1 cellular context compared by ENCODE assay signal in genomic region chr16:24731722-24732419, GRCh38.
TF ChIP-seq lines count a peak whose summit lies in the region.

No MANE protein-coding gene starts in this region.

TF ChIP-seq in HepG2, 621 proteins besides CTCF, POLR2A, EP300 and RAD21 (continued from another document and continues in another):
- TF ChIP-seq ZNF646 (CRISPR knock-in tag; IDR thresholded peaks at IDR 0.05), result no peak
- no peak for TF ChIP-seq ZNF451 (CRISPR knock-in tag; IDR thresholded peaks at IDR 0.05)
- peak; percentile 53; the same call in 1 of the 2 replicates for TF ChIP-seq FOXO1 (CRISPR knock-in tag; IDR thresholded peaks at IDR 0.05)
- no peak for TF ChIP-seq U2AF1 (optimal IDR thresholded peaks at IDR 0.05; ENCODE audit: low read depth, low read length)
- TF ChIP-seq, protein P1, sequence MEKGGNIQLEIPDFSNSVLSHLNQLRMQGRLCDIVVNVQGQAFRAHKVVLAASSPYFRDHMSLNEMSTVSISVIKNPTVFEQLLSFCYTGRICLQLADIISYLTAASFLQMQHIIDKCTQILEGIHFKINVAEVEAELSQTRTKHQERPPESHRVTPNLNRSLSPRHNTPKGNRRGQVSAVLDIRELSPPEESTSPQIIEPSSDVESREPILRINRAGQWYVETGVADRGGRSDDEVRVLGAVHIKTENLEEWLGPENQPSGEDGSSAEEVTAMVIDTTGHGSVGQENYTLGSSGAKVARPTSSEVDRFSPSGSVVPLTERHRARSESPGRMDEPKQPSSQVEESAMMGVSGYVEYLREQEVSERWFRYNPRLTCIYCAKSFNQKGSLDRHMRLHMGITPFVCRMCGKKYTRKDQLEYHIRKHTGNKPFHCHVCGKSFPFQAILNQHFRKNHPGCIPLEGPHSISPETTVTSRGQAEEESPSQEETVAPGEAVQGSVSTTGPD (CRISPR knock-in tag; IDR thresholded peaks at IDR 0.05), result no peak
- TF ChIP-seq ZNF512 (CRISPR knock-in tag; IDR thresholded peaks at IDR 0.05), result no peak
- no peak for TF ChIP-seq TOPORS (CRISPR knock-in tag; IDR thresholded peaks at IDR 0.05)
- TF ChIP-seq GATAD1 (CRISPR knock-in tag; IDR thresholded peaks at IDR 0.05), result 0 out of 2 replicates have a peak, but pooled peaks have one; percentile 25
- no peak for TF ChIP-seq ZNF256 (CRISPR knock-in tag; conservative IDR thresholded peaks at IDR 0.05)
- TF ChIP-seq ZFY (CRISPR knock-in tag; IDR thresholded peaks at IDR 0.05), result peak; percentile 38; the same call in 1 of the 2 replicates
- no peak for TF ChIP-seq ZNF446 (CRISPR knock-in tag; IDR thresholded peaks at IDR 0.05)
- no peak for TF ChIP-seq ZNF747 (CRISPR knock-in tag; IDR thresholded peaks at IDR 0.05; ENCODE audit: borderline replicate concordance)
- TF ChIP-seq RAD51 (IDR thresholded peaks at IDR 0.05; ENCODE audit: borderline replicate concordance), result no peak
- TF ChIP-seq SRSF9 (IDR thresholded peaks at IDR 0.05; ENCODE audit: borderline replicate concordance, insufficient read depth, low read depth, low read length, poor library complexity, severe bottlenecking), result no peak
- TF ChIP-seq PATZ1 (CRISPR knock-in tag; IDR thresholded peaks at IDR 0.05), result no peak
- TF ChIP-seq THAP11 (CRISPR knock-in tag; IDR thresholded peaks at IDR 0.05), result no peak; the same call in 1 of the 2 replicates
- no peak for TF ChIP-seq ZNF569 (CRISPR knock-in tag; IDR thresholded peaks at IDR 0.05; ENCODE audit: borderline replicate concordance)
- TF ChIP-seq ZSCAN31 (CRISPR knock-in tag; IDR thresholded peaks at IDR 0.05; ENCODE audit: low read depth), result no peak
- TF ChIP-seq RNF2 (conservative IDR thresholded peaks at IDR 0.05; ENCODE audit: low read depth), result no peak
- peak; percentile 44; the same call in 1 of the 2 replicates for TF ChIP-seq ZFP36L1 (CRISPR knock-in tag; IDR thresholded peaks at IDR 0.05)
- TF ChIP-seq, protein P2, sequence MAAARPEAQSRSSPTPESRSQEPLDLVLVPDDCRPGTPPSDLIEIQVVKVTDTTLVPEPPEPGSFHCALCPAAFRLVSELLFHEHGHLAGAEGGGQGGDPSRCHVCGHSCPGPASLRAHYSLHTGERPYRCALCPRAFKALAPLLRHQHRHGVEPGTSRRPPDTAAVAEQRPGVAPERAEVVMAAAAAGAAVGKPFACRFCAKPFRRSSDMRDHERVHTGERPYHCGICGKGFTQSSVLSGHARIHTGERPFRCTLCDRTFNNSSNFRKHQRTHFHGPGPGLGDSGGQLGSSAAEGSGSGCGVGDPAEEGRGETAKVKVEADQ (CRISPR knock-in tag; IDR thresholded peaks at IDR 0.05; ENCODE audit: borderline replicate concordance), result no peak
- no peak for TF ChIP-seq SRSF4 (IDR thresholded peaks at IDR 0.05; ENCODE audit: low read depth, low read length, poor library complexity, severe bottlenecking)
- TF ChIP-seq ZKSCAN8 (CRISPR knock-in tag; IDR thresholded peaks at IDR 0.05; ENCODE audit: borderline replicate concordance), result no peak; the same call in 1 of the 2 replicates
- no peak for TF ChIP-seq TEAD2 (CRISPR knock-in tag; IDR thresholded peaks at IDR 0.05)
- no peak for TF ChIP-seq ZZZ3 (CRISPR knock-in tag; IDR thresholded peaks at IDR 0.05; ENCODE audit: borderline replicate concordance)
- no peak for TF ChIP-seq ZNF251 (CRISPR knock-in tag; IDR thresholded peaks at IDR 0.05)
- TF ChIP-seq, protein P3, sequence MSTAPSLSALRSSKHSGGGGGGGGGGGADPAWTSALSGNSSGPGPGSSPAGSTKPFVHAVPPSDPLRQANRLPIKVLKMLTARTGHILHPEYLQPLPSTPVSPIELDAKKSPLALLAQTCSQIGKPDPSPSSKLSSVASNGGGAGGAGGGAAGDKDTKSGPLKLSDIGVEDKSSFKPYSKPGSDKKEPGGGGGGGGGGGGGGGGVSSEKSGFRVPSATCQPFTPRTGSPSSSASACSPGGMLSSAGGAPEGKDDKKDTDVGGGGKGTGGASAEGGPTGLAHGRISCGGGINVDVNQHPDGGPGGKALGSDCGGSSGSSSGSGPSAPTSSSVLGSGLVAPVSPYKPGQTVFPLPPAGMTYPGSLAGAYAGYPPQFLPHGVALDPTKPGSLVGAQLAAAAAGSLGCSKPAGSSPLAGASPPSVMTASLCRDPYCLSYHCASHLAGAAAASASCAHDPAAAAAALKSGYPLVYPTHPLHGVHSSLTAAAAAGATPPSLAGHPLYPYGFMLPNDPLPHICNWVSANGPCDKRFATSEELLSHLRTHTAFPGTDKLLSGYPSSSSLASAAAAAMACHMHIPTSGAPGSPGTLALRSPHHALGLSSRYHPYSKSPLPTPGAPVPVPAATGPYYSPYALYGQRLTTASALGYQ (CRISPR knock-in tag; IDR thresholded peaks at IDR 0.05), result peak; percentile 26; the same call in 1 of the 2 replicates
- TF ChIP-seq MIER3 (CRISPR knock-in tag; IDR thresholded peaks at IDR 0.05; ENCODE audit: borderline replicate concordance), result 0 out of 2 replicates have a peak, but pooled peaks have one; percentile 18
- no peak for TF ChIP-seq ATF3 (CRISPR knock-in tag; IDR thresholded peaks at IDR 0.05)
- TF ChIP-seq, protein P4, sequence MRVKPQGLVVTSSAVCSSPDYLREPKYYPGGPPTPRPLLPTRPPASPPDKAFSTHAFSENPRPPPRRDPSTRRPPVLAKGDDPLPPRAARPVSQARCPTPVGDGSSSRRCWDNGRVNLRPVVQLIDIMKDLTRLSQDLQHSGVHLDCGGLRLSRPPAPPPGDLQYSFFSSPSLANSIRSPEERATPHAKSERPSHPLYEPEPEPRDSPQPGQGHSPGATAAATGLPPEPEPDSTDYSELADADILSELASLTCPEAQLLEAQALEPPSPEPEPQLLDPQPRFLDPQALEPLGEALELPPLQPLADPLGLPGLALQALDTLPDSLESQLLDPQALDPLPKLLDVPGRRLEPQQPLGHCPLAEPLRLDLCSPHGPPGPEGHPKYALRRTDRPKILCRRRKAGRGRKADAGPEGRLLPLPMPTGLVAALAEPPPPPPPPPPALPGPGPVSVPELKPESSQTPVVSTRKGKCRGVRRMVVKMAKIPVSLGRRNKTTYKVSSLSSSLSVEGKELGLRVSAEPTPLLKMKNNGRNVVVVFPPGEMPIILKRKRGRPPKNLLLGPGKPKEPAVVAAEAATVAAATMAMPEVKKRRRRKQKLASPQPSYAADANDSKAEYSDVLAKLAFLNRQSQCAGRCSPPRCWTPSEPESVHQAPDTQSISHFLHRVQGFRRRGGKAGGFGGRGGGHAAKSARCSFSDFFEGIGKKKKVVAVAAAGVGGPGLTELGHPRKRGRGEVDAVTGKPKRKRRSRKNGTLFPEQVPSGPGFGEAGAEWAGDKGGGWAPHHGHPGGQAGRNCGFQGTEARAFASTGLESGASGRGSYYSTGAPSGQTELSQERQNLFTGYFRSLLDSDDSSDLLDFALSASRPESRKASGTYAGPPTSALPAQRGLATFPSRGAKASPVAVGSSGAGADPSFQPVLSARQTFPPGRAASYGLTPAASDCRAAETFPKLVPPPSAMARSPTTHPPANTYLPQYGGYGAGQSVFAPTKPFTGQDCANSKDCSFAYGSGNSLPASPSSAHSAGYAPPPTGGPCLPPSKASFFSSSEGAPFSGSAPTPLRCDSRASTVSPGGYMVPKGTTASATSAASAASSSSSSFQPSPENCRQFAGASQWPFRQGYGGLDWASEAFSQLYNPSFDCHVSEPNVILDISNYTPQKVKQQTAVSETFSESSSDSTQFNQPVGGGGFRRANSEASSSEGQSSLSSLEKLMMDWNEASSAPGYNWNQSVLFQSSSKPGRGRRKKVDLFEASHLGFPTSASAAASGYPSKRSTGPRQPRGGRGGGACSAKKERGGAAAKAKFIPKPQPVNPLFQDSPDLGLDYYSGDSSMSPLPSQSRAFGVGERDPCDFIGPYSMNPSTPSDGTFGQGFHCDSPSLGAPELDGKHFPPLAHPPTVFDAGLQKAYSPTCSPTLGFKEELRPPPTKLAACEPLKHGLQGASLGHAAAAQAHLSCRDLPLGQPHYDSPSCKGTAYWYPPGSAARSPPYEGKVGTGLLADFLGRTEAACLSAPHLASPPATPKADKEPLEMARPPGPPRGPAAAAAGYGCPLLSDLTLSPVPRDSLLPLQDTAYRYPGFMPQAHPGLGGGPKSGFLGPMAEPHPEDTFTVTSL (CRISPR knock-in tag; IDR thresholded peaks at IDR 0.05; ENCODE audit: borderline replicate concordance), result peak; percentile 68
- TF ChIP-seq ZNF253 (CRISPR knock-in tag; IDR thresholded peaks at IDR 0.05; ENCODE audit: borderline replicate concordance), result no peak
- no peak for TF ChIP-seq GATA4 (IDR thresholded peaks at IDR 0.05; ENCODE audit: borderline replicate concordance, low read depth)
- no peak for TF ChIP-seq TBX3 (IDR thresholded peaks at IDR 0.05; ENCODE audit: borderline replicate concordance)
- TF ChIP-seq KLF11 (CRISPR knock-in tag; IDR thresholded peaks at IDR 0.05), result no peak
- TF ChIP-seq ZNF180 (CRISPR knock-in tag; IDR thresholded peaks at IDR 0.05; ENCODE audit: borderline replicate concordance, low read depth), result no peak
- TF ChIP-seq ZNF431 (CRISPR knock-in tag; IDR thresholded peaks at IDR 0.05; ENCODE audit: borderline replicate concordance, low read depth), result no peak
- TF ChIP-seq NR2F1 (CRISPR knock-in tag; IDR thresholded peaks at IDR 0.05), result peak; percentile 51 to 61; a peak in 1 of 4 replicates
- TF ChIP-seq GLMP (CRISPR knock-in tag; IDR thresholded peaks at IDR 0.05; ENCODE audit: borderline replicate concordance), result no peak
- TF ChIP-seq ZNF776 (CRISPR knock-in tag; IDR thresholded peaks at IDR 0.05), result no peak
- peak; percentile 57 for TF ChIP-seq HDAC2 (CRISPR knock-in tag; IDR thresholded peaks at IDR 0.05)
